In genomic region chr12:4829793-4830162, GRCh38 we compare ENCODE assay signal across 10 cellular contexts.
A peak's percentile ranks its signal among the peaks of the same experiment; 100 is the strongest.
DNase-seq lines count a peak whose midpoint lies in the region; ATAC-seq lines count a peak whose summit lies in the region.
"Had no signal": no experiment of that assay in that cellular context is flagged by ENCODE, and none has a peak within 500 bp of the region (broad histone marks: within the 10 kb centered on the region; RNA-seq: fewer than 3 reads in every experiment).

No MANE protein-coding gene starts in this region.

- peak overlapping the region; percentile 78 for H3K4me3 Mint-ChIP-seq in memory B cell

- peak overlapping the region; percentile 93 for H3K27ac Mint-ChIP-seq in memory B cell

- peaks cover 56% of the 10 kb centered on the region for H3K4me1 Mint-ChIP-seq in memory B cell

- peak; percentile 19 for ATAC-seq in GM21786 (IDR thresholded peaks at IDR 0.05; ENCODE audit: unreplicated experiment)
- peak; percentile 3 for ATAC-seq in memory B cell (ENCODE audit: low read depth)
- ATAC-seq: left ventricle myocardium superior had no signal

- H3K36me3 Mint-ChIP-seq in memory B cell = peaks cover 2% of the 10 kb centered on the region

- peaks cover 2% of the 10 kb centered on the region for H3K9me3 Mint-ChIP-seq in memory B cell

- DNase-seq in NCI-H2081 (lab: John Stamatoyannopoulos, UW) (peak; percentile 53 to 65), NCI-H2081 treated with DMSO at 0.1 percent for 48 hours (lab: John Stamatoyannopoulos, UW) (no peak), NCI-H1092 treated with DMSO at 0.1 percent for 48 hours (lab: John Stamatoyannopoulos, UW) (peak; percentile 48), memory B cell (ENCODE audit: low spot score in 2 of 2) (no peak), SKM-1 treated with dmso at 0.1 percent for 144 hours (lab: John Stamatoyannopoulos, UW; ENCODE audit: unreplicated experiment) (no peak), glomerular visceral epithelial cell (ENCODE audit: extremely low spot score) (no peak)
- DNase-seq in stimulated activated CD4-positive, alpha-beta T cell treated with anti-CD3 and anti-CD28 coated beads, Interleukin-12 subunit alpha, Interleukin-12 subunit beta, amount 100 ng/mL, for 4 hours = no peak
- DNase-seq: ACHN, left ventricle myocardium superior had no signal

- no peaks in the 10 kb centered on the region for H3K27me3 Mint-ChIP-seq in memory B cell

Comparison
In these comparisons a context has a peak if more than half of its experiments do, and no peak if none do; other contexts are left out.
1. DNase-seq: peak in NCI-H2081 (2 of 2) and NCI-H1092 treated with DMSO at 0.1 percent for 48 hours (single experiment); none in NCI-H2081 treated with DMSO at 0.1 percent for 48 hours (single experiment), memory B cell (0 of 2), SKM-1 treated with dmso at 0.1 percent for 144 hours (single experiment), glomerular visceral epithelial cell (single experiment) and stimulated activated CD4-positive, alpha-beta T cell treated with anti-CD3 and anti-CD28 coated beads, Interleukin-12 subunit alpha, Interleukin-12 subunit beta, amount 100 ng/mL, for 4 hours (single experiment).